ENCODE assay signal across 12 cellular contexts in genomic region chr14:104792945-104793702, GRCh38. TPM values are rescaled to one million over a fixed set of nuclear protein-coding genes. Genes with fewer than 3 reads are reported as not detected.
DNase-seq lines count a peak whose midpoint lies in the region; ATAC-seq, FAIRE-seq and TF ChIP-seq lines count a peak whose summit lies in the region.
"Had no signal": no experiment of that assay in that cellular context is flagged by ENCODE, and none has a peak within 500 bp of the region (broad histone marks: within the 10 kb centered on the region; RNA-seq: fewer than 3 reads in every experiment).

No MANE protein-coding gene starts in this region.

- no peak overlapping the region for H2BK120ac ChIP-seq in mesendoderm (ENCODE audit: low read depth, low read length)

- H4K8ac ChIP-seq in mesendoderm (ENCODE audit: low read depth, low read length) = no peak overlapping the region

- peaks cover 6% of the 10 kb centered on the region for H3K79me2 ChIP-seq in mesendoderm (ENCODE audit: control insufficient read depth, insufficient read depth, low read length)

- no peak overlapping the region for H3K18ac ChIP-seq in mesendoderm (ENCODE audit: low read length)

- H2AK5ac ChIP-seq in mesendoderm (ENCODE audit: low read length) = no peak overlapping the region

- peaks cover 19% of the 10 kb centered on the region for H3K79me1 ChIP-seq in mesendoderm (ENCODE audit: low read length)

- H3K27ac ChIP-seq in left ventricle myocardium inferior (replicated peaks) (peak overlapping the region; percentile 87), heart left ventricle (peak overlapping the region in 5 of 12 donors; percentile 71 to 90 (median 77)), adrenal gland (peak overlapping the region; percentile 58 to 97 (median 71)), mesendoderm (ENCODE audit: low read depth, low read length) (no peak overlapping the region)

- peak overlapping the region; percentile 85 for H3K56ac ChIP-seq in mesendoderm (ENCODE audit: low read length)

- no peak for TF ChIP-seq POLR2A in heart left ventricle (IDR thresholded peaks at IDR 0.05)
- TF ChIP-seq POLR2A in adrenal gland (IDR thresholded peaks at IDR 0.05) = no peak

- no peak for FAIRE-seq in frontal cortex (lab: Jason Lieb, UNC)

- H3K4me1 ChIP-seq in left ventricle myocardium inferior = peaks cover 89% of the 10 kb centered on the region
- peaks cover 6 to 82% (median 58%) of the 10 kb centered on the region in 12 donors for H3K4me1 ChIP-seq in heart left ventricle
- peaks cover 54 to 74% of the 10 kb centered on the region in 2 donors for H3K4me1 ChIP-seq in adrenal gland (replicated peaks in 1 of 2)
- peaks cover 9% of the 10 kb centered on the region for H3K4me1 ChIP-seq in mesendoderm (ENCODE audit: control insufficient read depth, low read depth, low read length)

- H3K4ac ChIP-seq in mesendoderm (ENCODE audit: low read depth, low read length) = no peak overlapping the region

- H3K4me2 ChIP-seq in mesendoderm (ENCODE audit: low read length) = no peak overlapping the region

- intact Hi-C loops in left ventricle myocardium inferior (cut with micrococcal nuclease) = no loop called here
- intact Hi-C loops in heart left ventricle (cut with DNase I) = loop anchor here in 1 of 10 donors (5.0 kb wide), 1 partner anchor 41 kb away; the partner anchor contains the start of gene SIVA1
- intact Hi-C loops in adrenal gland (cut with DNase I) = no loop called here

- peak overlapping the region; percentile 21 for H3K9ac ChIP-seq in mesendoderm (ENCODE audit: low read length)

- H2BK5ac ChIP-seq in mesendoderm (ENCODE audit: low read length) = no peak overlapping the region

- no peak for DNase-seq in left ventricle myocardium inferior
- DNase-seq in heart left ventricle = no peak
- DNase-seq in adrenal gland = no peak
- DNase-seq in mesendoderm = no peak
- no peak for DNase-seq in effector CD8-positive, alpha-beta T cell (lab: John Stamatoyannopoulos, UW)
- no peak for DNase-seq in frontal cortex (ENCODE audit: low spot score in 2 of 2)
- DNase-seq in Kasumi-1 (lab: John Stamatoyannopoulos, UW) = no peak
- DNase-seq: posterior cingulate gyrus; SHP77 treated with DMSO at 0.1 percent for 48 hours; stimulated activated naive B cell treated with anti-CD40 and anti-IgM and Interleukin-4, amounts not matched to agents 10 μg/mL and 1 μg/mL and 100 μg/mL, for 72 hours had no signal

- H3K4me3 ChIP-seq in left ventricle myocardium inferior (peak overlapping the region; percentile 87), heart left ventricle (peak overlapping the region in 4 of 12 donors; percentile 81 to 98 (median 84)), adrenal gland (peak overlapping the region in 1 of 4 donors; percentile 96), mesendoderm (ENCODE audit: low read length) (no peak overlapping the region)

- TF ChIP-seq CTCF in left ventricle myocardium inferior (IDR thresholded peaks at IDR 0.05; ENCODE audit: borderline replicate concordance) (no peak), heart left ventricle (IDR thresholded peaks at IDR 0.05) (no peak), adrenal gland (IDR thresholded peaks at IDR 0.05) (no peak)

- no peak overlapping the region for H3K23ac ChIP-seq in mesendoderm (ENCODE audit: low read length)

- H4K5ac ChIP-seq in mesendoderm (ENCODE audit: low read length) = no peak overlapping the region

- H3K36me3 ChIP-seq in left ventricle myocardium inferior = peaks cover 37% of the 10 kb centered on the region
- peaks cover 0 to 41% (median 33%) of the 10 kb centered on the region in 9 donors for H3K36me3 ChIP-seq in heart left ventricle
- peaks cover 0 to 21% of the 10 kb centered on the region in 2 donors for H3K36me3 ChIP-seq in adrenal gland (replicated peaks in 1 of 2)
- no peaks in the 10 kb centered on the region for H3K36me3 ChIP-seq in mesendoderm (ENCODE audit: control insufficient read depth, insufficient read depth, low read length)

- no peak overlapping the region for H2BK15ac ChIP-seq in mesendoderm (replicated peaks; ENCODE audit: low read depth)

- WGBS in heart left ventricle, 4 donors = 84 to 88% (median 86%) methylated on average over 16 of the region's 16 CpGs
- 75 to 84% (median 80%) methylated on average over 12 to 16 of the region's 16 CpGs for WGBS in adrenal gland, 4 donors
- no CpG with 5 or more reads among the region's 16 CpGs for WGBS in mesendoderm (ENCODE audit: extremely low coverage, insufficient coverage, low lambda C conversion rate)

- H3K9me3 ChIP-seq in left ventricle myocardium inferior (replicated peaks) (no peaks in the 10 kb centered on the region), heart left ventricle (no peaks in the 10 kb centered on the region), adrenal gland (replicated peaks in 1 of 3) (no peaks in the 10 kb centered on the region)
- H3K9me3 ChIP-seq: MG63 had no signal

- H3K27me3 ChIP-seq in left ventricle myocardium inferior (ENCODE audit: low read depth) (no peaks in the 10 kb centered on the region), heart left ventricle (no peaks in the 10 kb centered on the region), adrenal gland (no peaks in the 10 kb centered on the region), mesendoderm (ENCODE audit: insufficient read depth, low read length, poor library complexity) (no peaks in the 10 kb centered on the region)
- H3K27me3 ChIP-seq: MG63 had no signal

- ATAC-seq in heart left ventricle = no peak
- ATAC-seq in HG02759 (IDR thresholded peaks at IDR 0.05; ENCODE audit: unreplicated experiment) = no peak

RNA-seq across cellular contexts. Expression of gene AKT1, which starts 2.4 kb away (rescaled TPM):
- total RNA-seq in left ventricle myocardium inferior (144 TPM), heart left ventricle (100 to 1,000 TPM; 115 to 173 (median 143) TPM), adrenal gland (100 to 1,000 TPM; 155 to 300 (median 195) TPM), frontal cortex (130 TPM)
- polyA plus RNA-seq in heart left ventricle (100 to 1,000 TPM; 108 to 129 TPM), adrenal gland (100 to 1,000 TPM in 2 of 3 donors, 10 to 100 TPM in 1; 97.5 to 244 (median 230) TPM)
- polyA plus RNA-seq in mesendoderm (2013, experiment 1 of 2) = 32.4 TPM
- polyA plus RNA-seq in mesendoderm (2013, experiment 2 of 2) = 32.3 TPM

RNA-seq across cellular contexts. Expression of gene ZBTB42, which starts 7.8 kb away (rescaled TPM):
- total RNA-seq in left ventricle myocardium inferior (5.7 TPM), heart left ventricle (10 to 100 TPM in 3 of 9 donors, 1 to 10 TPM in 6; 4.9 to 12.9 (median 7.4) TPM), adrenal gland (10 to 100 TPM in 3 of 8 donors, 1 to 10 TPM in 5; 3.5 to 13.9 (median 9.4) TPM), frontal cortex (0.41 TPM)
- polyA plus RNA-seq in heart left ventricle (10 to 100 TPM in 1 of 2 donors, 1 to 10 TPM in 1; 4.2 to 12.3 TPM), adrenal gland (1 to 10 TPM; 1.2 to 2.3 (median 1.6) TPM)
- polyA plus RNA-seq in mesendoderm (2013, experiment 1 of 2) = 0.67 TPM
- 0.73 TPM for polyA plus RNA-seq in mesendoderm (2013, experiment 2 of 2)

RNA-seq across cellular contexts. Expression of gene SIVA1, which starts 40.2 kb away (rescaled TPM):
- 55.6 TPM for total RNA-seq in left ventricle myocardium inferior
- 100 to 1,000 TPM in 2 of 9 donors, 10 to 100 TPM in 7; 41.0 to 203 (median 53.9) TPM for total RNA-seq in heart left ventricle
- polyA plus RNA-seq in heart left ventricle = 100 to 1,000 TPM; 126 to 191 TPM
- 100 to 1,000 TPM in 4 of 8 donors, 10 to 100 TPM in 4; 43.9 to 294 (median 140) TPM for total RNA-seq in adrenal gland
- 100 to 1,000 TPM in 1 of 3 donors, 10 to 100 TPM in 1, 1 to 10 TPM in 1; 2.0 to 120 (median 86.8) TPM for polyA plus RNA-seq in adrenal gland
- 151 TPM for polyA plus RNA-seq in mesendoderm (2013, experiment 1 of 2)
- polyA plus RNA-seq in mesendoderm (2013, experiment 2 of 2) = 147 TPM
- 20.4 TPM for total RNA-seq in frontal cortex
